Comparison of ENCODE assay signal across 8 cellular contexts in the genomic region with DNA sequence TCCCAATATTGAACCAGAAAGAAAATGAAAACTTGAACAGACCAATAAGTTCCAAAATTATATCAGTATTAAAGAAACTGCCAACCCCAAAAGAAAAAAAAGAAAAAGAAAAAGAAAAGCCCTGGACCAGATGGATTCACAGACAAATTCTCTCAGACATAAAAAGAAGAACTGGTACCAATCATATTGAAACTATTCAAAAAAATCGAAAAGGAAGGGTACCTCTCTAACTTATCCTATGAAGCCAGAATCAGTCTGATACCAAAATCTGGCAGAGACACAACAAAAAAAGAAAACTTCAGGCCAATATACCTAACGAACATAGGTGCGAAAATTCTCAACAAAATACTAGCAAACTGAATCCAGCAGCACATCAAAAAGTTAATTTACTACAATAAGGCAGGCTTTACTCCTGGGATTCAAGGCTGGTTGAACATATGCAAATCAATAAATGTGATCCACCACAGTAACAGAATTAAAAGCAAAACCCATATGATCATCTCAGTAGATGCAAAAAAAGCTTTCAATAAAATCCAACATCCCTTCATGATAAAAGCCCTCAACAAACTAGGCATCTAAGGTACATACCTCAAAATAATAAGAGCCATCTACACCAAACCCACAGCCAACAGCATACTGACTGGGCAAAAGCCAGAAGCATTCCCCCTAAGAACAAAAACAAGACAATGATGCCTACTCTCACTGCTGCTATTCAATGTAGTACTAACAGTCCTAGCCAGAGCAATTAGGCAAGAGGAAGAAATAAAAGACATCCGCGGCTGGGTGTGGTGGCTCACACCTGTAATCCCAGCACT.
A peak's percentile ranks its signal among the peaks of the same experiment; 100 is the strongest.
DNase-seq lines count a peak whose midpoint lies in the region; ATAC-seq and TF ChIP-seq lines count a peak whose summit lies in the region.
"Not testable (repeated sequence)": the region's sequence is repeated elsewhere in the genome, so short reads cannot be mapped to it uniquely, and the experiment has no call there.

No MANE protein-coding gene starts in this region.

- H3K27me3 Mint-ChIP-seq in activated B cell treated with CpG ODN at 0.5 μM for 24 hours = not testable (repeated sequence)

- H3K4me3 Mint-ChIP-seq in activated B cell treated with CpG ODN at 0.5 μM for 24 hours = not testable (repeated sequence)

- POLR2A ChIA-PET in activated B cell treated with CpG ODN at 0.5 μM for 24 hours (lab: Charles Lee) = not testable (repeated sequence)

- not testable (repeated sequence) for H3K27ac Mint-ChIP-seq in activated B cell treated with CpG ODN at 0.5 μM for 24 hours

- H3K9me3 Mint-ChIP-seq in activated B cell treated with CpG ODN at 0.5 μM for 24 hours = not testable (repeated sequence)

- ATAC-seq in GM18508 (IDR thresholded peaks at IDR 0.05; ENCODE audit: insufficient read depth, unreplicated experiment) (peak; percentile 72), GM19023 (IDR thresholded peaks at IDR 0.05; ENCODE audit: unreplicated experiment) (peak; percentile 64), GM19455 (IDR thresholded peaks at IDR 0.05; ENCODE audit: unreplicated experiment) (peak; percentile 80), GM21528 (IDR thresholded peaks at IDR 0.05; ENCODE audit: low FRiP score, unreplicated experiment) (peak; percentile 83), HG02642 (IDR thresholded peaks at IDR 0.05; ENCODE audit: poor library complexity, unreplicated experiment) (peak; percentile 69), HG02973 (IDR thresholded peaks at IDR 0.05; ENCODE audit: unreplicated experiment) (peak; percentile 68), HG03378 (IDR thresholded peaks at IDR 0.05; ENCODE audit: unreplicated experiment) (peak; percentile 87), activated B cell treated with CpG ODN at 0.5 μM for 24 hours (ENCODE audit: low read depth) (peak; percentile 88)

- not testable (repeated sequence) for H3K4me1 Mint-ChIP-seq in activated B cell treated with CpG ODN at 0.5 μM for 24 hours

- H3K36me3 Mint-ChIP-seq in activated B cell treated with CpG ODN at 0.5 μM for 24 hours (ENCODE audit: low read depth) = not testable (repeated sequence)

- not testable (repeated sequence) for DNase-seq in activated B cell treated with CpG ODN at 0.5 μM for 24 hours

- CTCF ChIA-PET in activated B cell treated with CpG ODN at 0.5 μM for 24 hours (lab: Charles Lee) = not testable (repeated sequence)

- intact Hi-C loops in activated B cell treated with CpG ODN at 0.5 μM for 24 hours (cut with micrococcal nuclease) = not testable (repeated sequence)

- TF ChIP-seq CTCF in activated B cell treated with CpG ODN at 0.5 μM for 24 hours (IDR thresholded peaks at IDR 0.05) = not testable (repeated sequence)
